In genomic region chr6:125100018-125100652, GRCh38 we compare ENCODE assay signal across 8 cellular contexts. TPM values are rescaled to one million over a fixed set of nuclear protein-coding genes. Genes with fewer than 3 reads are reported as not detected.
A peak's percentile ranks its signal among the peaks of the same experiment; 100 is the strongest.
DNase-seq lines count a peak whose midpoint lies in the region; ATAC-seq and TF ChIP-seq lines count a peak whose summit lies in the region.

No MANE protein-coding gene starts in this region.

- H3K4me1 Mint-ChIP-seq in effector memory CD8-positive, alpha-beta T cell (ENCODE audit: low read depth in 2 of 2): no peaks in the 10 kb centered on the region
- peaks cover 5 to 20% of the 10 kb centered on the region in 2 donors for H3K4me1 Mint-ChIP-seq in natural killer cell

- TF ChIP-seq CTCF in A673 (conservative IDR thresholded peaks at IDR 0.05; ENCODE audit: low read depth, low read length) (no peak), natural killer cell (IDR thresholded peaks at IDR 0.05) (no peak)

- ATAC-seq in effector memory CD8-positive, alpha-beta T cell (replicated peaks): no peak
- ATAC-seq in natural killer cell: no peak
- no peak for ATAC-seq in HG03175 (IDR thresholded peaks at IDR 0.05; ENCODE audit: unreplicated experiment)

- WGBS in HUES64: 70% methylated on average over 10 of the region's 10 CpGs

- H3K27me3 ChIP-seq in A673 (replicated peaks; ENCODE audit: insufficient read depth, low read depth, low read length, poor library complexity) (no peaks in the 10 kb centered on the region), HUES64 (ENCODE audit: insufficient read depth, low read length) (peaks cover 18% of the 10 kb centered on the region)

- DNase-seq in A673 (ENCODE audit: low spot score) (no peak), natural killer cell (no peak), SIG-M5 treated with dmso at 0.1 percent for 504 hours (lab: John Stamatoyannopoulos, UW; ENCODE audit: unreplicated experiment) (no peak), NCI-H82 (lab: John Stamatoyannopoulos, UW) (no peak)
- DNase-seq in effector memory CD8-positive, alpha-beta T cell: no peak
- no peak for DNase-seq in stimulated activated CD4-positive, alpha-beta T cell treated with anti-CD3 and anti-CD28 coated beads, Interleukin-2, amount 100 ng/mL, for 48 hours

- H3K4me1 ChIP-seq in A673 (ENCODE audit: insufficient read depth, low read length, poor library complexity, severe bottlenecking) (peaks cover 29% of the 10 kb centered on the region), HUES64 (ENCODE audit: insufficient read depth, low read length) (peaks cover 46% of the 10 kb centered on the region; the same call in 1 of the 2 replicates)

- no peaks in the 10 kb centered on the region for H3K36me3 Mint-ChIP-seq in effector memory CD8-positive, alpha-beta T cell (ENCODE audit: insufficient read depth)
- H3K36me3 Mint-ChIP-seq in natural killer cell: no peaks in the 10 kb centered on the region

- H3K36me3 ChIP-seq in A673 (ENCODE audit: insufficient read depth, low read length, poor library complexity, severe bottlenecking): no peaks in the 10 kb centered on the region
- H3K36me3 ChIP-seq in HUES64 (ENCODE audit: insufficient read depth, low read length): no peaks in the 10 kb centered on the region

- H3K9me3 Mint-ChIP-seq in effector memory CD8-positive, alpha-beta T cell: no peaks in the 10 kb centered on the region
- no peaks in the 10 kb centered on the region for H3K9me3 Mint-ChIP-seq in natural killer cell

- peak overlapping the region; percentile 56 for H3K4me3 ChIP-seq in A673 (ENCODE audit: low read depth, low read length, poor library complexity, severe bottlenecking)
- peak overlapping the region; percentile 65 for H3K4me3 ChIP-seq in HUES64 (ENCODE audit: low read length)

- H3K27ac ChIP-seq in A673 (ENCODE audit: low read depth, low read length, poor library complexity, severe bottlenecking) (peak overlapping the region; percentile 21), HUES64 (ENCODE audit: low read depth, low read length) (no peak overlapping the region)

- H3K4me3 Mint-ChIP-seq in effector memory CD8-positive, alpha-beta T cell: peak overlapping the region; percentile 57 to 58
- peak overlapping the region; percentile 91 for H3K4me3 Mint-ChIP-seq in natural killer cell

- BruUV-seq in A673 (replicated peaks; lab: Mats Ljungman, UMichigan): no TSS peak

- peak overlapping the region; percentile 72; the same call in 1 of the 2 replicates for H3K9ac ChIP-seq in HUES64 (ENCODE audit: low read depth, low read length)

- intact Hi-C loops in A673 (cut with micrococcal nuclease; ENCODE audit: unreplicated experiment) (loop anchor here (5.0 kb wide), 1 partner anchor 138 kb away; the partner anchor contains the start of gene RNF217), natural killer cell (cut with micrococcal nuclease) (no loop called here)

- peaks cover 17 to 25% of the 10 kb centered on the region in 2 donors for H3K27me3 Mint-ChIP-seq in effector memory CD8-positive, alpha-beta T cell
- H3K27me3 Mint-ChIP-seq in natural killer cell (ENCODE audit: low read depth in 2 of 2): peaks cover 0 to 5% of the 10 kb centered on the region in 2 donors

- POLR2A ChIA-PET in A673 (lab: Charles Lee; ENCODE audit: low non-redundant PET): no interaction called here

- H3K9me3 ChIP-seq in A673 (ENCODE audit: low read depth, low read length, poor library complexity, severe bottlenecking) (no peaks in the 10 kb centered on the region), HUES64 (ENCODE audit: insufficient read depth, low read depth, low read length) (no peaks in the 10 kb centered on the region)

- CTCF ChIA-PET in A673 (lab: Charles Lee): no interaction called here

- H3K27ac Mint-ChIP-seq in effector memory CD8-positive, alpha-beta T cell: no peak overlapping the region
- peak overlapping the region in 1 of 2 donors; percentile 59 for H3K27ac Mint-ChIP-seq in natural killer cell

RNA-seq across cellular contexts. Expression of gene TPD52L1, which starts 53.4 kb away (rescaled TPM):
- total RNA-seq in A673 (2021): 2.0 and 5.4 TPM in 2 replicates
- polyA plus RNA-seq in HUES64 (2013, experiment 1 of 2): 4.6 TPM
- polyA plus RNA-seq in HUES64 (2013, experiment 2 of 2): 5.6 TPM
- total RNA-seq in natural killer cell: 1 to 10 TPM in 2 of 3 donors, not detected in 1; 1.2 TPM
